Comparison of ENCODE assay signal across 1 cellular context in the genomic region with DNA sequence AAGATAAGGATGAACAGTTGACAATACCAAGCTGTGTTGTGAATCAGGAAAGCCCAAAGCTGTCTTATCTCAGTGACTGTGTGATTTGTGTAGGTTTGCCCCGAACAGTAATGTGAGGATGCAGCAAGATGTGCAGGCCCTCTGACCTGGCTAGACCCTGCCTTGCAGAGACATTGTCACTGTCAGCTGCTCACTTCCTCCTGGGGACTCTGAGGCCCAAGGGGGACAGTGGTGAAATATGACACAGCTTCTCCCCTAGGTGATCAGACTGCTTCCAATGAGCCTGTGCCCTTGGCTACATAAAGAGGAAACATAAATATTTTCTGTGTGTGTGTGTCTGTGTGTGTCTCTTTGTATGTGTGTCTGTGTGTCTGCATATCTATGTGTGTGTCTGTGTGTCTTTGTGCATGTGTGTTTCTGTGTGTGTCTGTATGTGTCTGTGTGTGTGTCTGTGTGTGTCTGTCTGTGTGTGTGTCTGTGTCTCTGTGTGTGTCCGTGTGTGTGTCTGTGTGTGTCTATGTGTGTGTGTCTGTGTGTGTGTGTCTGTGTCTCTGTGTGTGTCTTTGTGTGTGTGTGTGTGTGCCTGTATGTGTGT.
TF ChIP-seq lines count a peak whose summit lies in the region.

No MANE protein-coding gene starts in this region.

TF ChIP-seq in K562, 482 proteins besides CTCF, POLR2A, EP300 and RAD21 (continued from another document):
- TF ChIP-seq, protein P1, sequence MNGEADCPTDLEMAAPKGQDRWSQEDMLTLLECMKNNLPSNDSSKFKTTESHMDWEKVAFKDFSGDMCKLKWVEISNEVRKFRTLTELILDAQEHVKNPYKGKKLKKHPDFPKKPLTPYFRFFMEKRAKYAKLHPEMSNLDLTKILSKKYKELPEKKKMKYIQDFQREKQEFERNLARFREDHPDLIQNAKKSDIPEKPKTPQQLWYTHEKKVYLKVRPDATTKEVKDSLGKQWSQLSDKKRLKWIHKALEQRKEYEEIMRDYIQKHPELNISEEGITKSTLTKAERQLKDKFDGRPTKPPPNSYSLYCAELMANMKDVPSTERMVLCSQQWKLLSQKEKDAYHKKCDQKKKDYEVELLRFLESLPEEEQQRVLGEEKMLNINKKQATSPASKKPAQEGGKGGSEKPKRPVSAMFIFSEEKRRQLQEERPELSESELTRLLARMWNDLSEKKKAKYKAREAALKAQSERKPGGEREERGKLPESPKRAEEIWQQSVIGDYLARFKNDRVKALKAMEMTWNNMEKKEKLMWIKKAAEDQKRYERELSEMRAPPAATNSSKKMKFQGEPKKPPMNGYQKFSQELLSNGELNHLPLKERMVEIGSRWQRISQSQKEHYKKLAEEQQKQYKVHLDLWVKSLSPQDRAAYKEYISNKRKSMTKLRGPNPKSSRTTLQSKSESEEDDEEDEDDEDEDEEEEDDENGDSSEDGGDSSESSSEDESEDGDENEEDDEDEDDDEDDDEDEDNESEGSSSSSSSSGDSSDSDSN (IDR thresholded peaks at IDR 0.05; ENCODE audit: borderline replicate concordance in 1 of 2, low read depth in 2 of 2, low read length in 2 of 2) = no peak
- TF ChIP-seq DIDO1 (tag; IDR thresholded peaks at IDR 0.05; ENCODE audit: low read depth) = no peak
- TF ChIP-seq HNRNPUL1 (IDR thresholded peaks at IDR 0.05; ENCODE audit: low read length) = no peak
- no peak for TF ChIP-seq TAF15 (IDR thresholded peaks at IDR 0.05; ENCODE audit: low read depth, low read length)
- TF ChIP-seq ZNF311 (CRISPR knock-in tag; IDR thresholded peaks at IDR 0.05) = no peak
